ENCODE assay signal across 25 cellular contexts in genomic region chr2:224410946-224411561, GRCh38. TPM values are rescaled to one million over a fixed set of nuclear protein-coding genes. Genes with fewer than 3 reads are reported as not detected.
A peak's percentile ranks its signal among the peaks of the same experiment; 100 is the strongest.
DNase-seq lines count a peak whose midpoint lies in the region; ATAC-seq and TF ChIP-seq lines count a peak whose summit lies in the region.
"Had no signal": no experiment of that assay in that cellular context is flagged by ENCODE, and none has a peak within 500 bp of the region (broad histone marks: within the 10 kb centered on the region; RNA-seq: fewer than 3 reads in every experiment).

No MANE protein-coding gene starts in this region.

- H3K27ac ChIP-seq in GM23248 (no peak overlapping the region), VCaP (0 out of 2 replicates have a peak overlapping the region, but pooled peaks have one; percentile 48), smooth muscle cell (ENCODE audit: low read depth) (peak overlapping the region; percentile 93)
- H3K27ac ChIP-seq: thyroid gland, WERI-Rb-1 had no signal

- H3F3A ChIP-seq in GM23248 (ENCODE audit: insufficient read depth) = peaks cover 25% of the 10 kb centered on the region
- H3F3A ChIP-seq in smooth muscle cell (ENCODE audit: low read depth) = peaks cover 5% of the 10 kb centered on the region

- H3K36me3 ChIP-seq in GM23248 (ENCODE audit: low read depth) (no peaks in the 10 kb centered on the region), smooth muscle cell (ENCODE audit: low read depth) (no peaks in the 10 kb centered on the region)
- H3K36me3 ChIP-seq: gastrocnemius medialis, thyroid gland, WERI-Rb-1 had no signal

- no peaks in the 10 kb centered on the region for H3K9me2 ChIP-seq in GM23248 (ENCODE audit: insufficient read depth)
- H3K9me2 ChIP-seq: SK-N-SH had no signal

- in situ Hi-C loops in GM23248 (cut with MboI) = no loop called here

- no peaks in the 10 kb centered on the region for H3K79me2 ChIP-seq in GM23248 (ENCODE audit: insufficient read depth)
- no peaks in the 10 kb centered on the region for H3K79me2 ChIP-seq in smooth muscle cell (ENCODE audit: low read depth)

- ATAC-seq in left ventricle myocardium superior = no peak
- ATAC-seq in GM19397 (IDR thresholded peaks at IDR 0.05; ENCODE audit: unreplicated experiment) = no peak
- ATAC-seq: activated naive CD8-positive, alpha-beta T cell treated with anti-CD3 and anti-CD28 coated beads, Interleukin-2, amount 50 U/mL, for 24 hours; CD8-positive, alpha-beta T cell; gastrocnemius medialis had no signal

- H3K4me2 ChIP-seq in GM23248 (ENCODE audit: unreplicated experiment) (no peak overlapping the region), smooth muscle cell (peak overlapping the region; percentile 79)
- H3K4me2 ChIP-seq: SK-N-SH had no signal

- TF ChIP-seq CTCF in VCaP (conservative IDR thresholded peaks at IDR 0.05) = no peak
- no peak for TF ChIP-seq CTCF in fibroblast of mammary gland (conservative IDR thresholded peaks at IDR 0.05; ENCODE audit: control insufficient read depth, insufficient read depth, low read depth, low read length)
- no peak for TF ChIP-seq CTCF in smooth muscle cell (IDR thresholded peaks at IDR 0.05; ENCODE audit: borderline replicate concordance, insufficient read depth, poor library complexity, severe bottlenecking)

- no peaks in the 10 kb centered on the region for H3K27me3 ChIP-seq in GM23248 (replicated peaks; ENCODE audit: insufficient read depth)
- no peaks in the 10 kb centered on the region for H3K27me3 ChIP-seq in smooth muscle cell (ENCODE audit: low read depth)
- H3K27me3 ChIP-seq: gastrocnemius medialis, thyroid gland had no signal

- 59% methylated on average over 3 of the region's 3 CpGs for WGBS in GM23248 (ENCODE audit: low coverage in 1 of 2, low lambda C conversion rate in 2 of 2, missing lambda C conversion rate in 2 of 2), 2 experiments
- WGBS in smooth muscle cell (ENCODE audit: low lambda C conversion rate) = 90% methylated on average over 3 of the region's 3 CpGs

- H4K20me1 ChIP-seq in GM23248 (ENCODE audit: insufficient read depth) (no peaks in the 10 kb centered on the region), smooth muscle cell (ENCODE audit: low read depth) (no peaks in the 10 kb centered on the region)

- H3K4me1 ChIP-seq in GM23248 (ENCODE audit: insufficient read depth) = peaks cover 20% of the 10 kb centered on the region
- H3K4me1 ChIP-seq in smooth muscle cell (ENCODE audit: low read depth) = no peaks in the 10 kb centered on the region
- H3K4me1 ChIP-seq: thyroid gland had no signal

- H2AFZ ChIP-seq in GM23248 = no peak overlapping the region
- no peak overlapping the region for H2AFZ ChIP-seq in smooth muscle cell (ENCODE audit: low read depth)

- H3K9me3 ChIP-seq in GM23248 (ENCODE audit: low read depth) (no peaks in the 10 kb centered on the region), smooth muscle cell (replicated peaks; ENCODE audit: low read depth) (no peaks in the 10 kb centered on the region)
- H3K9me3 ChIP-seq: gastrocnemius medialis, SK-N-SH, thyroid gland had no signal

- no peak overlapping the region for H3K4me3 ChIP-seq in GM23248
- H3K4me3 ChIP-seq in fibroblast of mammary gland (ENCODE audit: control insufficient read depth, low read depth, low read length) = no peak overlapping the region
- H3K4me3 ChIP-seq in smooth muscle cell = no peak overlapping the region
- H3K4me3 ChIP-seq: gastrocnemius medialis, thyroid gland had no signal

- intact Hi-C loops in left ventricle myocardium superior (cut with micrococcal nuclease) = no loop called here

- no peak overlapping the region for H3K9ac ChIP-seq in GM23248
- H3K9ac ChIP-seq in smooth muscle cell (ENCODE audit: low read depth) = no peak overlapping the region
- H3K9ac ChIP-seq: SK-N-SH had no signal

- DNase-seq in GM23248 (peak; percentile 62), fibroblast of mammary gland (ENCODE audit: low read depth) (peak; percentile 62), smooth muscle cell (lab: John Stamatoyannopoulos, UW; ENCODE audit: unreplicated experiment) (no peak), NCI-H1048 (lab: John Stamatoyannopoulos, UW) (no peak), left ventricle myocardium superior (no peak), NCI-H524 treated with DMSO at 0.1 percent for 48 hours (lab: John Stamatoyannopoulos, UW) (no peak)
- DNase-seq: activated CD4-positive, alpha-beta T cell treated with anti-CD3 and anti-CD28 coated beads, Interleukin-2, amount 10 ng/mL, durations not matched to agents 7 days and 5 days; activated CD8-positive, alpha-beta memory T cell treated with anti-CD3 and anti-CD28 coated beads, Interleukin-2, amount 50 U/mL, for 4 hours; activated effector memory CD4-positive, alpha-beta T cell treated with Interleukin-2 at 50 U/mL for 16 hours; activated naive CD8-positive, alpha-beta T cell treated with anti-CD3 and anti-CD28 coated beads, Interleukin-2, amount 50 U/mL, for 24 hours; CD8-positive, alpha-beta T cell; cortex of kidney; DMS153; gastrocnemius medialis; kidney; NCI-H1417; NCI-H510A; nucleus accumbens; SK-N-SH; stimulated activated CD4-positive, alpha-beta T cell treated with anti-CD3 and anti-CD28 coated beads, Interleukin-2, amount 100 ng/mL, for 48 hours; stimulated activated naive CD4-positive, alpha-beta T cell; thyroid gland; WERI-Rb-1 had no signal

RNA-seq across cellular contexts. Expression of gene FAM124B, which starts 9.1 kb away (rescaled TPM):
- total RNA-seq in GM23248 (2014; rRNA removed; shearing (Covaris generic)) = not detected in 2 replicates
- not detected in 2 replicates for polyA plus RNA-seq in GM23248 (2016; fragmentation: Nextera tagmentation; extraction: Ambion mirVana)
- total RNA-seq in smooth muscle cell = 0.09 TPM in 1 of 2 replicates, not detected in the other
- polyA plus RNA-seq in smooth muscle cell = 1.2 TPM in 1 of 2 replicates, not detected in the other
- total RNA-seq in left ventricle myocardium superior = 1.2 TPM
- total RNA-seq: CD8-positive, alpha-beta T cell had no signal
- polyA plus RNA-seq: SK-N-SH had no signal

Comparison
In these comparisons a context has a peak if more than half of its experiments do, and no peak if none do; other contexts are left out.
1. DNase-seq: peak in GM23248 (single experiment) and fibroblast of mammary gland (single experiment); none in smooth muscle cell (single experiment), NCI-H1048 (single experiment), left ventricle myocardium superior (single experiment) and NCI-H524 treated with DMSO at 0.1 percent for 48 hours (single experiment).